ENCODE assay signal across 18 cellular contexts in genomic region chr10:119428789-119429188, GRCh38.
DNase-seq lines count a peak whose midpoint lies in the region; ATAC-seq and TF ChIP-seq lines count a peak whose summit lies in the region.
"Had no signal": no experiment of that assay in that cellular context is flagged by ENCODE, and none has a peak within 500 bp of the region (broad histone marks: within the 10 kb centered on the region; RNA-seq: fewer than 3 reads in every experiment).

No MANE protein-coding gene starts in this region.

- peaks cover 38% of the 10 kb centered on the region for H3K27me3 Mint-ChIP-seq in endothelial cell (ENCODE audit: unreplicated experiment)
- H3K27me3 Mint-ChIP-seq: activated naive CD8-positive, alpha-beta T cell treated with anti-CD3 and anti-CD28 coated beads, Interleukin-2, amount 50 U/mL, for 24 hours; activated T-cell treated with anti-CD3 and anti-CD28 coated beads, Interleukin-2, amount 50 U/mL, for 24 hours; memory B cell had no signal

- H3K36me3 ChIP-seq in left ventricle myocardium inferior (peaks cover 95% of the 10 kb centered on the region), smooth muscle cell (ENCODE audit: low read depth) (no peaks in the 10 kb centered on the region), body of pancreas (replicated peaks in 1 of 2; ENCODE audit: insufficient read depth in 1 of 2, low read depth in 2 of 2) (no peaks in the 10 kb centered on the region), PC-9 (ENCODE audit: low read depth) (no peaks in the 10 kb centered on the region)
- H3K36me3 ChIP-seq: HAP-1 had no signal

- no peaks in the 10 kb centered on the region for H3K79me2 ChIP-seq in smooth muscle cell (ENCODE audit: low read depth)
- no peaks in the 10 kb centered on the region for H3K79me2 ChIP-seq in PC-9 (ENCODE audit: low read depth)

- H2AFZ ChIP-seq in smooth muscle cell (ENCODE audit: low read depth): no peak overlapping the region
- no peak overlapping the region for H2AFZ ChIP-seq in PC-9

- no peaks in the 10 kb centered on the region for H3K9me2 ChIP-seq in PC-9 (ENCODE audit: insufficient read depth)

- H3K36me3 Mint-ChIP-seq in endothelial cell (ENCODE audit: low read depth, unreplicated experiment): peaks cover 50% of the 10 kb centered on the region

- H3K4me3 Mint-ChIP-seq in endothelial cell (ENCODE audit: unreplicated experiment): peak overlapping the region; percentile 27
- H3K4me3 Mint-ChIP-seq: activated naive CD8-positive, alpha-beta T cell treated with anti-CD3 and anti-CD28 coated beads, Interleukin-2, amount 50 U/mL, for 24 hours; activated T-cell treated with anti-CD3 and anti-CD28 coated beads, Interleukin-2, amount 50 U/mL, for 24 hours; memory B cell had no signal

- peaks cover 2% of the 10 kb centered on the region for H3K9me3 Mint-ChIP-seq in endothelial cell (ENCODE audit: unreplicated experiment)
- H3K9me3 Mint-ChIP-seq: activated naive CD8-positive, alpha-beta T cell treated with anti-CD3 and anti-CD28 coated beads, Interleukin-2, amount 50 U/mL, for 24 hours; activated T-cell treated with anti-CD3 and anti-CD28 coated beads, Interleukin-2, amount 50 U/mL, for 24 hours; memory B cell had no signal

- POLR2A ChIA-PET in PC-9 (lab: Charles Lee; ENCODE audit: unreplicated experiment): no interaction called here

- H3K4me3 ChIP-seq in right cardiac atrium (ENCODE audit: low read length) (no peak overlapping the region), left ventricle myocardium inferior (no peak overlapping the region), smooth muscle cell (no peak overlapping the region), body of pancreas (no peak overlapping the region), PC-9 (no peak overlapping the region)
- H3K4me3 ChIP-seq: HAP-1 had no signal

- TF ChIP-seq CTCF in left ventricle myocardium inferior (IDR thresholded peaks at IDR 0.05; ENCODE audit: borderline replicate concordance) (no peak), endothelial cell (IDR thresholded peaks at IDR 0.05; ENCODE audit: unreplicated experiment) (no peak), smooth muscle cell (IDR thresholded peaks at IDR 0.05; ENCODE audit: borderline replicate concordance, insufficient read depth, poor library complexity, severe bottlenecking) (no peak), body of pancreas (IDR thresholded peaks at IDR 0.05) (no peak), PC-9 (conservative IDR thresholded peaks at IDR 0.05) (no peak)

- no peak overlapping the region for H3K27ac ChIP-seq in right cardiac atrium (ENCODE audit: low read length)
- no peak overlapping the region for H3K27ac ChIP-seq in left ventricle myocardium inferior (replicated peaks)
- no peak overlapping the region for H3K27ac ChIP-seq in smooth muscle cell (ENCODE audit: low read depth)
- H3K27ac ChIP-seq in body of pancreas: no peak overlapping the region
- no peak overlapping the region for H3K27ac ChIP-seq in PC-9

- H3K27me3 ChIP-seq in right cardiac atrium (ENCODE audit: control insufficient read depth, insufficient read depth): no peaks in the 10 kb centered on the region
- no peaks in the 10 kb centered on the region for H3K27me3 ChIP-seq in left ventricle myocardium inferior (ENCODE audit: low read depth)
- no peaks in the 10 kb centered on the region for H3K27me3 ChIP-seq in smooth muscle cell (ENCODE audit: low read depth)
- H3K27me3 ChIP-seq in body of pancreas: no peaks in the 10 kb centered on the region
- no peaks in the 10 kb centered on the region for H3K27me3 ChIP-seq in PC-9 (ENCODE audit: insufficient read depth, low read depth)

- intact Hi-C loops in right cardiac atrium (cut with DNase I) (no loop called here), left ventricle myocardium inferior (cut with micrococcal nuclease) (no loop called here), body of pancreas (cut with DNase I) (no loop called here), PC-9 (cut with micrococcal nuclease; ENCODE audit: unreplicated experiment) (no loop called here)

- H3K27ac Mint-ChIP-seq in endothelial cell (ENCODE audit: unreplicated experiment): no peak overlapping the region
- H3K27ac Mint-ChIP-seq: activated naive CD8-positive, alpha-beta T cell treated with anti-CD3 and anti-CD28 coated beads, Interleukin-2, amount 50 U/mL, for 24 hours; activated T-cell treated with anti-CD3 and anti-CD28 coated beads, Interleukin-2, amount 50 U/mL, for 24 hours; memory B cell had no signal

- H3K9me3 ChIP-seq in right cardiac atrium (ENCODE audit: control insufficient read depth, low read length): no peaks in the 10 kb centered on the region
- H3K9me3 ChIP-seq in left ventricle myocardium inferior (replicated peaks): no peaks in the 10 kb centered on the region
- no peaks in the 10 kb centered on the region for H3K9me3 ChIP-seq in smooth muscle cell (replicated peaks; ENCODE audit: low read depth)
- H3K9me3 ChIP-seq in body of pancreas: no peaks in the 10 kb centered on the region
- H3K9me3 ChIP-seq in PC-9 (ENCODE audit: insufficient read depth, low read depth): no peaks in the 10 kb centered on the region
- H3K9me3 ChIP-seq: HAP-1 had no signal

- H3F3A ChIP-seq in smooth muscle cell (ENCODE audit: low read depth) (no peaks in the 10 kb centered on the region), PC-9 (ENCODE audit: insufficient read depth, low read depth) (no peaks in the 10 kb centered on the region)

- WGBS in right cardiac atrium: 81% methylated on average over 14 of the region's 14 CpGs
- 18% methylated on average over 14 of the region's 14 CpGs for WGBS in smooth muscle cell (ENCODE audit: low lambda C conversion rate)
- WGBS in body of pancreas, 2 donors: 73 to 83% methylated on average over 12 to 14 of the region's 14 CpGs

- BruUV-seq in PC-9 (replicated peaks; lab: Mats Ljungman, UMichigan): no TSS peak

- H3K4me1 ChIP-seq in right cardiac atrium (ENCODE audit: control insufficient read depth, insufficient read depth, low read length): no peaks in the 10 kb centered on the region
- H3K4me1 ChIP-seq in left ventricle myocardium inferior: peaks cover 19% of the 10 kb centered on the region
- no peaks in the 10 kb centered on the region for H3K4me1 ChIP-seq in smooth muscle cell (ENCODE audit: low read depth)
- H3K4me1 ChIP-seq in body of pancreas: no peaks in the 10 kb centered on the region
- H3K4me1 ChIP-seq in PC-9 (replicated peaks; ENCODE audit: insufficient read depth): no peaks in the 10 kb centered on the region
- H3K4me1 ChIP-seq: HAP-1 had no signal

- ATAC-seq in right cardiac atrium (no peak), body of pancreas (no peak)
- ATAC-seq: activated naive CD8-positive, alpha-beta T cell treated with anti-CD3 and anti-CD28 coated beads, Interleukin-2, amount 50 U/mL, for 24 hours had no signal

- CTCF ChIA-PET in PC-9 (lab: Charles Lee): no interaction called here

- TF ChIP-seq POLR2A in body of pancreas (IDR thresholded peaks at IDR 0.05): no peak

- DNase-seq in right cardiac atrium: peak in 2 of 3 donors; percentile 26 to 49
- DNase-seq in left ventricle myocardium inferior: no peak
- DNase-seq in Kasumi-1 (lab: John Stamatoyannopoulos, UW): peak; percentile 71 to 76
- no peak for DNase-seq in endothelial cell (ENCODE audit: low spot score)
- no peak for DNase-seq in smooth muscle cell (lab: John Stamatoyannopoulos, UW; ENCODE audit: unreplicated experiment)
- DNase-seq in body of pancreas: no peak
- DNase-seq in PC-9: no peak
- no peak for DNase-seq in NCI-H2107 (lab: John Stamatoyannopoulos, UW)
- DNase-seq: activated naive CD8-positive, alpha-beta T cell treated with anti-CD3 and anti-CD28 coated beads, Interleukin-2, amount 50 U/mL, for 24 hours; activated T-cell treated with anti-CD3 and anti-CD28 coated beads, Interleukin-2, amount 50 U/mL, for 24 hours; cerebellar nuclear complex; foreskin fibroblast; NCI-H1048; NCI-H524 treated with DMSO at 0.1 percent for 48 hours; OCI-M1; retina had no signal

- peaks cover 7% of the 10 kb centered on the region for H3K4me1 Mint-ChIP-seq in endothelial cell (ENCODE audit: unreplicated experiment)

- H4K20me1 ChIP-seq in smooth muscle cell (ENCODE audit: low read depth) (peaks cover 25% of the 10 kb centered on the region), PC-9 (ENCODE audit: insufficient read depth) (no peaks in the 10 kb centered on the region)

- H3K4me2 ChIP-seq in smooth muscle cell (peak overlapping the region; percentile 54), PC-9 (no peak overlapping the region)

- no peak overlapping the region for H3K9ac ChIP-seq in smooth muscle cell (ENCODE audit: low read depth)

Comparison
In these comparisons a context has a peak if more than half of its experiments do, and no peak if none do; other contexts are left out.
1. DNase-seq: peak in right cardiac atrium (2 of 3) and Kasumi-1 (2 of 2); none in left ventricle myocardium inferior (single experiment), endothelial cell (single experiment), smooth muscle cell (single experiment), body of pancreas (0 of 4), PC-9 (0 of 2) and NCI-H2107 (single experiment).